In the genomic region with DNA sequence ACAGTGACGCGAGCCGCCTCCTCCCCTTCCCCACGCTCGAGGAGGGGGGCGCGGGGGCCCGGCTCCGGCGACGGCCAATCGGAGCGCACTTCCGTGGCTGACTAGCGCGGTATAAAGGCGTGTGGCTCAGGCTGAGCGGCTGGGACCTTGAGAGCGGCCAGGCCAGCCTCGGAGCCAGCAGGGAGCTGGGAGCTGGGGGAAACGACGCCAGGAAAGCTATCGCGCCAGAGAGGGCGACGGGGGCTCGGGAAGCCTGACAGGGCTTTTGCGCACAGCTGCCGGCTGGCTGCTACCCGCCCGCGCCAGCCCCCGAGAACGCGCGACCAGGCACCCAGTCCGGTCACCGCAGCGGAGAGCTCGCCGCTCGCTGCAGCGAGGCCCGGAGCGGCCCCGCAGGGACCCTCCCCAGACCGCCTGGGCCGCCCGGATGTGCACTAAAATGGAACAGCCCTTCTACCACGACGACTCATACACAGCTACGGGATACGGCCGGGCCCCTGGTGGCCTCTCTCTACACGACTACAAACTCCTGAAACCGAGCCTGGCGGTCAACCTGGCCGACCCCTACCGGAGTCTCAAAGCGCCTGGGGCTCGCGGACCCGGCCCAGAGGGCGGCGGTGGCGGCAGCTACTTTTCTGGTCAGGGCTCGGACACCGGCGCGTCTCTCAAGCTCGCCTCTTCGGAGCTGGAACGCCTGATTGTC, we compare ENCODE assay signal across 1 cellular context.
A peak's percentile ranks its signal among the peaks of the same experiment; 100 is the strongest.
TF ChIP-seq lines count a peak whose summit lies in the region.

JUNB (plus strand) TSS at position 142 of the 703 bp plus-strand sequence; CDS start at position 428, 286 bp downstream.

TF ChIP-seq in IMR-90, 13 proteins besides CTCF, POLR2A, EP300 and RAD21 (continued from another document):
- TF ChIP-seq RCOR1 (IDR thresholded peaks at IDR 0.05; ENCODE audit: insufficient replicate concordance, low read length) (no peak), CEBPB (IDR thresholded peaks at IDR 0.05; ENCODE audit: low read depth, low read length) (no peak), MAFK (IDR thresholded peaks at IDR 0.05; ENCODE audit: low read depth, low read length) (no peak), MXI1 (IDR thresholded peaks at IDR 0.05; ENCODE audit: borderline replicate concordance, low read depth, low read length) (no peak), NFE2L2 (IDR thresholded peaks at IDR 0.05; ENCODE audit: low read depth, low read length) (peak; percentile 61)
- TF ChIP-seq, protein P1, sequence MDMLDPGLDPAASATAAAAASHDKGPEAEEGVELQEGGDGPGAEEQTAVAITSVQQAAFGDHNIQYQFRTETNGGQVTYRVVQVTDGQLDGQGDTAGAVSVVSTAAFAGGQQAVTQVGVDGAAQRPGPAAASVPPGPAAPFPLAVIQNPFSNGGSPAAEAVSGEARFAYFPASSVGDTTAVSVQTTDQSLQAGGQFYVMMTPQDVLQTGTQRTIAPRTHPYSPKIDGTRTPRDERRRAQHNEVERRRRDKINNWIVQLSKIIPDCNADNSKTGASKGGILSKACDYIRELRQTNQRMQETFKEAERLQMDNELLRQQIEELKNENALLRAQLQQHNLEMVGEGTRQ (IDR thresholded peaks at IDR 0.05; ENCODE audit: low read depth, low read length), result no peak
